Comparison of ENCODE assay signal across 16 cellular contexts in genomic region chr1:22756053-22756730, GRCh38. TPM values are rescaled to one million over a fixed set of nuclear protein-coding genes. Genes with fewer than 3 reads are reported as not detected.
DNase-seq lines count a peak whose midpoint lies in the region; ATAC-seq, FAIRE-seq and TF ChIP-seq lines count a peak whose summit lies in the region.
"Had no signal": no experiment of that assay in that cellular context is flagged by ENCODE, and none has a peak within 500 bp of the region (broad histone marks: within the 10 kb centered on the region; RNA-seq: fewer than 3 reads in every experiment).

No MANE protein-coding gene starts in this region.

- H3K27me3 Mint-ChIP-seq in astrocyte (ENCODE audit: low read depth, unreplicated experiment) (peaks cover 8% of the 10 kb centered on the region), nephron progenitor cell (ENCODE audit: low read depth, poor library complexity) (peaks cover 14% of the 10 kb centered on the region), endodermal cell (ENCODE audit: insufficient read depth) (peaks cover 16% of the 10 kb centered on the region)

- H3K27me3 ChIP-seq in astrocyte (ENCODE audit: insufficient read depth, low read length) (no peaks in the 10 kb centered on the region), endothelial cell of umbilical vein (ENCODE audit: control insufficient read depth in 2 of 2, insufficient read depth in 2 of 2, low read length in 2 of 2) (no peaks in the 10 kb centered on the region), endodermal cell (ENCODE audit: control insufficient read depth, insufficient read depth, low read length, poor library complexity, severe bottlenecking) (peaks cover 2% of the 10 kb centered on the region)
- H3K27me3 ChIP-seq: BE2C had no signal

- H3K9me3 Mint-ChIP-seq in astrocyte (ENCODE audit: unreplicated experiment) (no peaks in the 10 kb centered on the region), nephron progenitor cell (no peaks in the 10 kb centered on the region), endodermal cell (no peaks in the 10 kb centered on the region)
- H3K9me3 Mint-ChIP-seq: CD4-positive, alpha-beta memory T cell; H9 had no signal

- ATAC-seq in GM18858 (IDR thresholded peaks at IDR 0.05; ENCODE audit: unreplicated experiment) (no peak), HG02981 (IDR thresholded peaks at IDR 0.05; ENCODE audit: unreplicated experiment) (no peak)
- ATAC-seq: A549, GM12878 had no signal

- H3K36me3 Mint-ChIP-seq in astrocyte (ENCODE audit: low read depth, unreplicated experiment) = no peaks in the 10 kb centered on the region
- H3K36me3 Mint-ChIP-seq in nephron progenitor cell (ENCODE audit: low read depth) = no peaks in the 10 kb centered on the region
- no peaks in the 10 kb centered on the region for H3K36me3 Mint-ChIP-seq in endodermal cell (ENCODE audit: low read depth)
- H3K36me3 Mint-ChIP-seq: CD4-positive, alpha-beta memory T cell; IgD-negative memory B cell had no signal

- dilution Hi-C loops in endothelial cell of umbilical vein (cut with MboI; ENCODE audit: extremely low pct_ligation_motif_present, low sequenced_read_pairs) = no loop called here

- peaks cover 34% of the 10 kb centered on the region for H3K4me1 ChIP-seq in astrocyte (ENCODE audit: insufficient read depth, low read length)
- H3K4me1 ChIP-seq in endothelial cell of umbilical vein (ENCODE audit: control insufficient read depth, extremely low read depth, insufficient read depth, low read length) = peaks cover 42% of the 10 kb centered on the region
- peaks cover 3% of the 10 kb centered on the region for H3K4me1 ChIP-seq in endodermal cell (ENCODE audit: control insufficient read depth, insufficient read depth, low read length)
- H3K4me1 ChIP-seq: BE2C had no signal

- CTCF ChIA-PET in endothelial cell of umbilical vein (lab: Charles Lee) = interaction anchor here (0.8 to 3.6 kb wide), 3 partner anchors 51 to 106 kb away, joined by 3 to 21 read pairs (median 5); no protein-coding TSS in a partner anchor

- H3K9me3 ChIP-seq in astrocyte (ENCODE audit: insufficient read depth, low read depth, low read length) (no peaks in the 10 kb centered on the region), endothelial cell of umbilical vein (replicated peaks; ENCODE audit: control insufficient read depth, insufficient read depth, low read length) (no peaks in the 10 kb centered on the region), endodermal cell (ENCODE audit: control insufficient read depth, low read length) (no peaks in the 10 kb centered on the region)
- H3K9me3 ChIP-seq: A549, BE2C had no signal

- peaks cover 39% of the 10 kb centered on the region for H4K20me1 ChIP-seq in astrocyte (ENCODE audit: insufficient read depth, low read length)
- H4K20me1 ChIP-seq in endothelial cell of umbilical vein (replicated peaks; ENCODE audit: control insufficient read depth, extremely low read depth, insufficient read depth, low read length) = no peaks in the 10 kb centered on the region

- no TSS peak for BruUV-seq in endothelial cell of umbilical vein (replicated peaks; lab: Mats Ljungman, UMichigan)

- DNase-seq in astrocyte (ENCODE audit: low read depth) (no peak), endothelial cell of umbilical vein (ENCODE audit: low read depth, low spot score) (no peak), nephron progenitor cell (peak; percentile 59), endodermal cell (no peak)
- DNase-seq: BE2C; CD4-positive, alpha-beta memory T cell; DMS79; GOT3; H9 had no signal

- H3K36me3 ChIP-seq in astrocyte (ENCODE audit: insufficient read depth, low read length) = no peaks in the 10 kb centered on the region
- H3K36me3 ChIP-seq in endothelial cell of umbilical vein (ENCODE audit: control insufficient read depth in 2 of 2, extremely low read depth in 1 of 2, insufficient read depth in 2 of 2, low read length in 2 of 2) = no peaks in the 10 kb centered on the region
- no peaks in the 10 kb centered on the region for H3K36me3 ChIP-seq in endodermal cell (ENCODE audit: control insufficient read depth, insufficient read depth, low read length)
- H3K36me3 ChIP-seq: BE2C had no signal

- H2AFZ ChIP-seq in astrocyte (ENCODE audit: low read depth, low read length) (no peak overlapping the region), endothelial cell of umbilical vein (ENCODE audit: low read depth, low read length) (no peak overlapping the region)

- no peaks in the 10 kb centered on the region for H3K9me1 ChIP-seq in endothelial cell of umbilical vein (replicated peaks; ENCODE audit: control insufficient read depth, extremely low read depth, insufficient read depth, low read length)

- no peak overlapping the region for H3K27ac ChIP-seq in astrocyte (ENCODE audit: low read depth, low read length)
- H3K27ac ChIP-seq in endothelial cell of umbilical vein (ENCODE audit: insufficient read depth, low read depth, low read length) = peak overlapping the region; percentile 62
- no peak overlapping the region for H3K27ac ChIP-seq in endodermal cell (ENCODE audit: low read depth, low read length)
- H3K27ac ChIP-seq: C4-2B had no signal

- FAIRE-seq in astrocyte (lab: Jason Lieb, UNC) (no peak), endothelial cell of umbilical vein (lab: Jason Lieb, UNC) (no peak)
- FAIRE-seq: A549, GM12878, GM18507 had no signal

- H3K4me1 Mint-ChIP-seq in astrocyte (ENCODE audit: low read depth, unreplicated experiment) = peaks cover 6% of the 10 kb centered on the region
- H3K4me1 Mint-ChIP-seq in nephron progenitor cell = peaks cover 54% of the 10 kb centered on the region
- H3K4me1 Mint-ChIP-seq in endodermal cell = peaks cover 3% of the 10 kb centered on the region
- H3K4me1 Mint-ChIP-seq: CD4-positive, alpha-beta memory T cell; IgD-negative memory B cell had no signal

- intact Hi-C loops in endothelial cell of umbilical vein (cut with micrococcal nuclease) = no loop called here

- H3K27ac Mint-ChIP-seq in astrocyte (ENCODE audit: unreplicated experiment) = no peak overlapping the region
- no peak overlapping the region for H3K27ac Mint-ChIP-seq in nephron progenitor cell
- H3K27ac Mint-ChIP-seq in endodermal cell = no peak overlapping the region
- H3K27ac Mint-ChIP-seq: CD4-positive, alpha-beta memory T cell; IgD-negative memory B cell had no signal

- H3K9ac ChIP-seq in astrocyte (ENCODE audit: low read length) (peak overlapping the region; percentile 26), endothelial cell of umbilical vein (replicated peaks; ENCODE audit: extremely low read depth, insufficient read depth, low read length) (peak overlapping the region; percentile 4), endodermal cell (ENCODE audit: extremely low read depth, low read length, poor library complexity, severe bottlenecking) (no peak overlapping the region)

- POLR2A ChIA-PET in endothelial cell of umbilical vein (lab: Charles Lee) = no interaction called here

- no peak overlapping the region for H3K4me3 Mint-ChIP-seq in astrocyte (ENCODE audit: unreplicated experiment)
- peak overlapping the region; percentile 28 for H3K4me3 Mint-ChIP-seq in nephron progenitor cell
- H3K4me3 Mint-ChIP-seq in endodermal cell = no peak overlapping the region
- H3K4me3 Mint-ChIP-seq: CD4-positive, alpha-beta memory T cell; H9; IgD-negative memory B cell had no signal

- H3K4me2 ChIP-seq in astrocyte (ENCODE audit: low read length) = no peak overlapping the region
- H3K4me2 ChIP-seq in endothelial cell of umbilical vein (ENCODE audit: insufficient read depth, low read length) = peak overlapping the region; percentile 57
- H3K4me2 ChIP-seq: A549 had no signal

- TF ChIP-seq POLR2A in endothelial cell of umbilical vein (IDR thresholded peaks at IDR 0.05; ENCODE audit: low read depth, low read length) = no peak

- TF ChIP-seq CTCF in astrocyte (IDR thresholded peaks at IDR 0.05; ENCODE audit: insufficient read depth, low read depth, low read length) (no peak), endothelial cell of umbilical vein (IDR thresholded peaks at IDR 0.05; ENCODE audit: extremely low read depth in 1 of 2, insufficient read depth in 1 of 2, low read depth in 1 of 2, low read length in 2 of 2) (no peak), nephron progenitor cell (IDR thresholded peaks at IDR 0.05) (no peak), endodermal cell (conservative IDR thresholded peaks at IDR 0.05) (no peak)

- H3K79me2 ChIP-seq in astrocyte (ENCODE audit: insufficient read depth, low read length) (peaks cover 87% of the 10 kb centered on the region), endothelial cell of umbilical vein (ENCODE audit: control insufficient read depth, insufficient read depth, low read length) (peaks cover 72% of the 10 kb centered on the region)

- H3K4me3 ChIP-seq in astrocyte (ENCODE audit: insufficient read depth, low read depth, low read length) (no peak overlapping the region), endothelial cell of umbilical vein (replicated peaks in 1 of 3; ENCODE audit: insufficient read depth in 1 of 3, low read depth in 1 of 3, low read length in 3 of 3) (no peak overlapping the region), endodermal cell (ENCODE audit: low read length) (no peak overlapping the region)
- H3K4me3 ChIP-seq: A549, GM12878 had no signal

- WGBS in endodermal cell (ENCODE audit: insufficient coverage in 1 of 2, insufficient read length in 1 of 2), 2 experiments = 85 to 92% methylated on average over 13 to 26 of the region's 29 CpGs

TF ChIP-seq in endothelial cell of umbilical vein, 7 proteins besides CTCF, POLR2A, EP300 and RAD21 (continues in another document):
- TF ChIP-seq FOS (IDR thresholded peaks at IDR 0.05; ENCODE audit: borderline replicate concordance, insufficient read depth, low read length) (no peak), GATA2 (IDR thresholded peaks at IDR 0.05; ENCODE audit: insufficient read depth, insufficient read length, low read depth, low read length) (no peak), POLR2AphosphoS5 (IDR thresholded peaks at IDR 0.05; ENCODE audit: insufficient read depth, low read depth, low read length) (no peak), MYC (IDR thresholded peaks at IDR 0.05; ENCODE audit: low read depth, low read length) (no peak), EZH2 (IDR thresholded peaks at IDR 0.05; ENCODE audit: borderline replicate concordance, low read depth, low read length, severe bottlenecking) (no peak), JUN (IDR thresholded peaks at IDR 0.05; ENCODE audit: borderline replicate concordance, insufficient read depth, insufficient read length, low read depth) (no peak)

RNA-seq across cellular contexts. Expression of gene EPHB2, which starts 45.6 kb away (rescaled TPM):
- total RNA-seq in astrocyte (7.5 and 8.4 TPM in 2 replicates), endothelial cell of umbilical vein (69.1 and 69.5 TPM in 2 replicates), endodermal cell (10 to 100 TPM; 34.0 to 50.7 TPM)
- polyA plus RNA-seq in endothelial cell of umbilical vein = 46.0 and 50.8 TPM in 2 replicates
- polyA plus RNA-seq in endothelial cell of umbilical vein (2011; cell fraction: cytosol; rRNA removed) = 38.3 and 38.5 TPM in 2 replicates
- polyA plus RNA-seq in endothelial cell of umbilical vein (2011; cell fraction: nucleus; rRNA removed) = 26.6 and 28.8 TPM in 2 replicates
- polyA plus RNA-seq in endothelial cell of umbilical vein (2012) = 72.1 and 77.1 TPM in 2 replicates
- 78.6 and 80.2 TPM in 2 replicates for polyA minus RNA-seq in endothelial cell of umbilical vein
- 3.1 TPM for polyA minus RNA-seq in endothelial cell of umbilical vein (2011; cell fraction: cytosol; rRNA and poly(A)+ RNA removed)
- polyA minus RNA-seq in endothelial cell of umbilical vein (2011; cell fraction: nucleus; rRNA and poly(A)+ RNA removed) = 33.2 and 36.8 TPM in 2 replicates
- polyA plus RNA-seq in endodermal cell (2013, experiment 1 of 2) = 49.8 TPM
- 46.5 TPM for polyA plus RNA-seq in endodermal cell (2013, experiment 2 of 2)
- polyA plus RNA-seq: CD4-positive, alpha-beta memory T cell; IgD-negative memory B cell had no signal
